12 cellular contexts compared by ENCODE assay signal in genomic region chr2:64675860-64676259, GRCh38. TPM values are rescaled to one million over a fixed set of nuclear protein-coding genes. Genes with fewer than 3 reads are reported as not detected.
DNase-seq lines count a peak whose midpoint lies in the region; TF ChIP-seq lines count a peak whose summit lies in the region.
"Had no signal": no experiment of that assay in that cellular context is flagged by ENCODE, and none has a peak within 500 bp of the region (broad histone marks: within the 10 kb centered on the region; RNA-seq: fewer than 3 reads in every experiment).

No MANE protein-coding gene starts in this region.

- peak; percentile 40 for DNase-seq in COLO829 (ENCODE audit: low spot score)
- DNase-seq in activated T-helper 2 cell treated with anti-CD3 and anti-CD28 coated beads, Interferon-gamma antibody, Interleukin-2, Interleukin-4, amounts not matched to agents 10 μg/mL and 5 μg/mL and 100 μg/mL, durations not matched to agents 14 hours and 24 hours and 36 hours (ENCODE audit: low spot score): no peak
- peak; percentile 55 for DNase-seq in putamen (ENCODE audit: low spot score)
- DNase-seq in NCI-H524 (lab: John Stamatoyannopoulos, UW): no peak
- DNase-seq in NCI-H1694 treated with DMSO at 0.1 percent for 48 hours (lab: John Stamatoyannopoulos, UW): no peak
- DNase-seq in nephron progenitor cell: no peak
- no peak for DNase-seq in C1 segment of cervical spinal cord (lab: John Stamatoyannopoulos, UW)
- DNase-seq: Caco-2, MG63, naive B cell, upper lobe of right lung had no signal

- H3F3A ChIP-seq in OCI-LY1 (ENCODE audit: insufficient read depth, low read length): no peaks in the 10 kb centered on the region

- H3K9me3 ChIP-seq in OCI-LY1 (ENCODE audit: low read length): no peaks in the 10 kb centered on the region
- H3K9me3 ChIP-seq: Caco-2, MG63, upper lobe of right lung had no signal

- H3K79me2 ChIP-seq in OCI-LY1 (ENCODE audit: insufficient read depth, low read length): peaks cover 3% of the 10 kb centered on the region

- H3K27me3 Mint-ChIP-seq in activated T-helper 2 cell treated with anti-CD3 and anti-CD28 coated beads, Interferon-gamma antibody, Interleukin-2, Interleukin-4, amounts not matched to agents 10 μg/mL and 5 μg/mL and 100 μg/mL, durations not matched to agents 14 hours and 24 hours and 36 hours (ENCODE audit: low read depth): no peaks in the 10 kb centered on the region
- peaks cover 9% of the 10 kb centered on the region for H3K27me3 Mint-ChIP-seq in nephron progenitor cell (ENCODE audit: low read depth, poor library complexity)
- H3K27me3 Mint-ChIP-seq: naive B cell had no signal

- no peaks in the 10 kb centered on the region for H3K9me2 ChIP-seq in OCI-LY1 (ENCODE audit: low read depth, low read length)

- H4K20me1 ChIP-seq in OCI-LY1 (ENCODE audit: insufficient read depth, low read length): no peaks in the 10 kb centered on the region

- H3K27ac Mint-ChIP-seq in activated T-helper 2 cell treated with anti-CD3 and anti-CD28 coated beads, Interferon-gamma antibody, Interleukin-2, Interleukin-4, amounts not matched to agents 10 μg/mL and 5 μg/mL and 100 μg/mL, durations not matched to agents 14 hours and 24 hours and 36 hours: peak overlapping the region; percentile 39
- no peak overlapping the region for H3K27ac Mint-ChIP-seq in nephron progenitor cell
- H3K27ac Mint-ChIP-seq: naive B cell had no signal

- intact Hi-C loops in activated T-helper 2 cell treated with anti-CD3 and anti-CD28 coated beads, Interferon-gamma antibody, Interleukin-2, Interleukin-4, amounts not matched to agents 10 μg/mL and 5 μg/mL and 100 μg/mL, durations not matched to agents 14 hours and 24 hours and 36 hours (cut with micrococcal nuclease): no loop called here

- H3K27me3 ChIP-seq in OCI-LY1 (ENCODE audit: insufficient read depth, low read length): no peaks in the 10 kb centered on the region
- H3K27me3 ChIP-seq: MG63, upper lobe of right lung had no signal

- H3K4me1 Mint-ChIP-seq in activated T-helper 2 cell treated with anti-CD3 and anti-CD28 coated beads, Interferon-gamma antibody, Interleukin-2, Interleukin-4, amounts not matched to agents 10 μg/mL and 5 μg/mL and 100 μg/mL, durations not matched to agents 14 hours and 24 hours and 36 hours (ENCODE audit: low read depth): peaks cover 57% of the 10 kb centered on the region
- peaks cover 25% of the 10 kb centered on the region for H3K4me1 Mint-ChIP-seq in nephron progenitor cell

- no peak overlapping the region for H3K4me3 ChIP-seq in OCI-LY1 (ENCODE audit: low read depth, low read length, poor library complexity, severe bottlenecking)
- H3K4me3 ChIP-seq: MG63, upper lobe of right lung had no signal

- no peak for TF ChIP-seq CTCF in OCI-LY1 (IDR thresholded peaks at IDR 0.05; ENCODE audit: low read length)
- no peak for TF ChIP-seq CTCF in nephron progenitor cell (IDR thresholded peaks at IDR 0.05)

- peaks cover 81% of the 10 kb centered on the region for H3K4me1 ChIP-seq in OCI-LY1 (ENCODE audit: insufficient read depth, low read length, severe bottlenecking)
- H3K4me1 ChIP-seq: upper lobe of right lung had no signal

- H2AFZ ChIP-seq in OCI-LY1 (ENCODE audit: low read length): no peak overlapping the region

- no peaks in the 10 kb centered on the region for H3K36me3 ChIP-seq in OCI-LY1 (ENCODE audit: insufficient read depth, low read length)
- H3K36me3 ChIP-seq: MG63, upper lobe of right lung had no signal

- no peaks in the 10 kb centered on the region for H3K9me3 Mint-ChIP-seq in activated T-helper 2 cell treated with anti-CD3 and anti-CD28 coated beads, Interferon-gamma antibody, Interleukin-2, Interleukin-4, amounts not matched to agents 10 μg/mL and 5 μg/mL and 100 μg/mL, durations not matched to agents 14 hours and 24 hours and 36 hours
- no peaks in the 10 kb centered on the region for H3K9me3 Mint-ChIP-seq in nephron progenitor cell
- H3K9me3 Mint-ChIP-seq: naive B cell had no signal

- peaks cover 5% of the 10 kb centered on the region for H3K36me3 Mint-ChIP-seq in activated T-helper 2 cell treated with anti-CD3 and anti-CD28 coated beads, Interferon-gamma antibody, Interleukin-2, Interleukin-4, amounts not matched to agents 10 μg/mL and 5 μg/mL and 100 μg/mL, durations not matched to agents 14 hours and 24 hours and 36 hours (ENCODE audit: low read depth)
- H3K36me3 Mint-ChIP-seq in nephron progenitor cell (ENCODE audit: low read depth): no peaks in the 10 kb centered on the region
- H3K36me3 Mint-ChIP-seq: naive B cell had no signal

- peak overlapping the region; percentile 43; the same call in 1 of the 2 replicates for H3K4me2 ChIP-seq in OCI-LY1 (ENCODE audit: low read length)

- H3K4me3 Mint-ChIP-seq in activated T-helper 2 cell treated with anti-CD3 and anti-CD28 coated beads, Interferon-gamma antibody, Interleukin-2, Interleukin-4, amounts not matched to agents 10 μg/mL and 5 μg/mL and 100 μg/mL, durations not matched to agents 14 hours and 24 hours and 36 hours (ENCODE audit: low read depth): no peak overlapping the region
- no peak overlapping the region for H3K4me3 Mint-ChIP-seq in nephron progenitor cell
- H3K4me3 Mint-ChIP-seq: naive B cell had no signal

- peak overlapping the region; percentile 34; the same call in 1 of the 2 replicates for H3K9ac ChIP-seq in OCI-LY1 (ENCODE audit: low read length)

- H3K27ac ChIP-seq in OCI-LY1 (ENCODE audit: low read depth, low read length, poor library complexity, severe bottlenecking): peak overlapping the region; percentile 76
- H3K27ac ChIP-seq: upper lobe of right lung had no signal

RNA-seq across cellular contexts. Expression of gene SERTAD2, which starts 22.1 kb away (rescaled TPM):
- total RNA-seq in activated T-helper 2 cell treated with anti-CD3 and anti-CD28 coated beads, Interferon-gamma antibody, Interleukin-2, Interleukin-4, amounts not matched to agents 10 μg/mL and 5 μg/mL and 100 μg/mL, durations not matched to agents 14 hours and 24 hours and 36 hours: 29.2 and 31.0 TPM in 2 replicates

Comparison
In these comparisons a context has a peak if more than half of its experiments do, and no peak if none do; other contexts are left out.
1. DNase-seq: peak in COLO829 (single experiment) and putamen (single experiment); none in activated T-helper 2 cell treated with anti-CD3 and anti-CD28 coated beads, Interferon-gamma antibody, Interleukin-2, Interleukin-4, amounts not matched to agents 10 μg/mL and 5 μg/mL and 100 μg/mL, durations not matched to agents 14 hours and 24 hours and 36 hours (single experiment), NCI-H524 (0 of 2), NCI-H1694 treated with DMSO at 0.1 percent for 48 hours (single experiment), nephron progenitor cell (single experiment) and C1 segment of cervical spinal cord (0 of 14).